ENCODE assay signal across 1 cellular context in the genomic region with DNA sequence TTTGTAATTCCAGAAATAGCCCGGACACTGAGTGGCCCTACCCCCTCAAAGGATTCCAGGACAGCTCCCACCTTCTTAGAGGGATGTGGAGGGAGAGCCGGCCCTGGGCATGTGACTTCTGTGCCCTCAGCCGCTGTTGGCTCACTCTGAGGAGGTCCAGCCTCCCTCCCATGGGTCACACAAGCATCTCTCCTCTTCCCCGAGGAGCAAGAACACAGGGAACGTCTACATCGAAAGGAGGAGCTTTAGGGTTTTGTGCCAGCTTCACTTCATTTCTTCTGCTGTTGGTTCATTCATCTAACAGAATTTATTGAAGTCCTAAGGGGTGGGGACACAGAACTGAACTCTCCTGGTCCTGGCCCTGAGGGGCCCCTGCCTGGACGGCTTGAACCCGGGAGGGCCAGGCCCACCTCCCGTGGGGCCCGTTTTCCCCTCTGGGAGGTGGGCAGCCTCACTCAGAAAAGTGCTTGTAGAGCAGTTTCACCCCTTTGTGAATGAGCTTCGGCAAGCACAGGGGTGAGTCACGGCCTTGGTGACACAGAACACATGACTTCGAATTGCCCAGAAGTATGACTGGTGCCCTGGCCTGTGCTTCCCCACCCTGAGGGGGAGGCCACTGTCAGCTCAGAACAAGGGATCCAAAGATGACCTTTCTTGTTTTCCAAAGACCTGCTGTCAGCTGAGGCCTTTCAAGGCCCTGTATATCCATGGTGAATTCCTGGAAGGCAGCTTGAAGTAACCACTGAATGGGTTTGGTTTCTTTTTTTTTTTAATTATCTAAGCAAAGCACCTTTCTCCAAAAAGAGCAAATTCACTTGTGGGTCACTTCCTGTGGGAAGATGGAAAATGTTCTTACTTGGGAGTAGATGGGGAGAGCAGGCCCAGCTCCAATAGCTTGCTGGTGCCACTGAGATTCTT.
TF ChIP-seq lines count a peak whose summit lies in the region.

No MANE protein-coding gene starts in this region.

TF ChIP-seq in HCT116, 20 proteins besides CTCF, POLR2A, EP300 and RAD21 (continued from another document):
- TF ChIP-seq, protein P1, sequence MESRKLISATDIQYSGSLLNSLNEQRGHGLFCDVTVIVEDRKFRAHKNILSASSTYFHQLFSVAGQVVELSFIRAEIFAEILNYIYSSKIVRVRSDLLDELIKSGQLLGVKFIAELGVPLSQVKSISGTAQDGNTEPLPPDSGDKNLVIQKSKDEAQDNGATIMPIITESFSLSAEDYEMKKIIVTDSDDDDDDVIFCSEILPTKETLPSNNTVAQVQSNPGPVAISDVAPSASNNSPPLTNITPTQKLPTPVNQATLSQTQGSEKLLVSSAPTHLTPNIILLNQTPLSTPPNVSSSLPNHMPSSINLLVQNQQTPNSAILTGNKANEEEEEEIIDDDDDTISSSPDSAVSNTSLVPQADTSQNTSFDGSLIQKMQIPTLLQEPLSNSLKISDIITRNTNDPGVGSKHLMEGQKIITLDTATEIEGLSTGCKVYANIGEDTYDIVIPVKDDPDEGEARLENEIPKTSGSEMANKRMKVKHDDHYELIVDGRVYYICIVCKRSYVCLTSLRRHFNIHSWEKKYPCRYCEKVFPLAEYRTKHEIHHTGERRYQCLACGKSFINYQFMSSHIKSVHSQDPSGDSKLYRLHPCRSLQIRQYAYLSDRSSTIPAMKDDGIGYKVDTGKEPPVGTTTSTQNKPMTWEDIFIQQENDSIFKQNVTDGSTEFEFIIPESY (IDR thresholded peaks at IDR 0.05; ENCODE audit: extremely low read depth, insufficient replicate concordance, low read length): no peak
- TF ChIP-seq EZH2 (IDR thresholded peaks at IDR 0.05): no peak
- no peak for TF ChIP-seq ZNF274 (IDR thresholded peaks at IDR 0.05; ENCODE audit: low read depth, low read length)
- TF ChIP-seq FOSL1 (IDR thresholded peaks at IDR 0.05; ENCODE audit: low read depth): peak; percentile 62
- peak; percentile 60; the same call in 1 of the 2 replicates for TF ChIP-seq CBX3 (IDR thresholded peaks at IDR 0.05; ENCODE audit: low read depth)
- no peak for TF ChIP-seq YY1 (IDR thresholded peaks at IDR 0.05; ENCODE audit: extremely low read depth, insufficient replicate concordance, low read depth, low read length)
- TF ChIP-seq MAX (IDR thresholded peaks at IDR 0.05): peak; percentile 87
- peak; percentile 52; the same call in 1 of the 2 replicates for TF ChIP-seq JUND (IDR thresholded peaks at IDR 0.05)
- 0 out of 2 replicates have a peak, but pooled peaks have one; percentile 31 for TF ChIP-seq SP1 (IDR thresholded peaks at IDR 0.05; ENCODE audit: low read depth)
